Comparison of ENCODE assay signal across 1 cellular context in the genomic region with DNA sequence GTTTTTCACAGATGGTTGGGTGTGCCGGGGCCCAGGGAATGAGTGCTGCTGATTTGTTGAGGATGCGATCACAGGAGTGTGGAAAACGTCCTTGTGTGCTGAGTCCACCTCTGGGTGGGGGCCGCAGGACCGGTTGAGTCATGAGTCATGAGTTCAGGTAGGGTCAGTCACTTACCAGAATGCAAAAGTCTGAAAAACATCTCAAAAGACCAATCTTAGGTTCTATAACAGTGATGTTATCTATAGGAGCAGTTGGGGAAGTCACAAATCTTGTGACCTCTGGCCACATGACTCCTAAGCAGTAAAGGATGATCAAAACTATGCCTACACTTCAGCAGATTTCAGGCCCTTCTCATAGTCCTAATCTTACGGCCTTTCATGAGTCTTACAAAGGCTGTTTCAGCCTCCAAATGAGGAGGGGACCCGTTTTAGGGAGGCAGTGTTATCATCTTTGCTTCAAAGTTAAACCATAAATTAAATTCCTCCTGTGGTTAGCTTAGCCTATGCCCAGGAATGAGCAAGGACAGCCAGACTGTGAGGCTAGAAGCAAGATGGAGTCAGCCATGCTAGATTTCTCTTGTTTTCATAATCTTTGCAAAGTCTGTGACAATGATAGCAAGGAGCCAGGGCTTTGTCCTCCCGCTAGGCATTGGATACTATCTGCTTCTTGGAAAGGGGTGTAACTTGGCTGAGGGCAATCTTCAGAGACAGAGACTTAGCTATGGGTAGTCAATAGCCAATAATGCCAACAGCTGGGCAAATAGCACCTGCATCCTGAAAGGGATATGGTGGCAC.
TF ChIP-seq lines count a peak whose summit lies in the region.

No MANE protein-coding gene starts in this region.

TF ChIP-seq in K562, 482 proteins besides CTCF, POLR2A, EP300 and RAD21 (continued from another document):
- TF ChIP-seq, protein P1, sequence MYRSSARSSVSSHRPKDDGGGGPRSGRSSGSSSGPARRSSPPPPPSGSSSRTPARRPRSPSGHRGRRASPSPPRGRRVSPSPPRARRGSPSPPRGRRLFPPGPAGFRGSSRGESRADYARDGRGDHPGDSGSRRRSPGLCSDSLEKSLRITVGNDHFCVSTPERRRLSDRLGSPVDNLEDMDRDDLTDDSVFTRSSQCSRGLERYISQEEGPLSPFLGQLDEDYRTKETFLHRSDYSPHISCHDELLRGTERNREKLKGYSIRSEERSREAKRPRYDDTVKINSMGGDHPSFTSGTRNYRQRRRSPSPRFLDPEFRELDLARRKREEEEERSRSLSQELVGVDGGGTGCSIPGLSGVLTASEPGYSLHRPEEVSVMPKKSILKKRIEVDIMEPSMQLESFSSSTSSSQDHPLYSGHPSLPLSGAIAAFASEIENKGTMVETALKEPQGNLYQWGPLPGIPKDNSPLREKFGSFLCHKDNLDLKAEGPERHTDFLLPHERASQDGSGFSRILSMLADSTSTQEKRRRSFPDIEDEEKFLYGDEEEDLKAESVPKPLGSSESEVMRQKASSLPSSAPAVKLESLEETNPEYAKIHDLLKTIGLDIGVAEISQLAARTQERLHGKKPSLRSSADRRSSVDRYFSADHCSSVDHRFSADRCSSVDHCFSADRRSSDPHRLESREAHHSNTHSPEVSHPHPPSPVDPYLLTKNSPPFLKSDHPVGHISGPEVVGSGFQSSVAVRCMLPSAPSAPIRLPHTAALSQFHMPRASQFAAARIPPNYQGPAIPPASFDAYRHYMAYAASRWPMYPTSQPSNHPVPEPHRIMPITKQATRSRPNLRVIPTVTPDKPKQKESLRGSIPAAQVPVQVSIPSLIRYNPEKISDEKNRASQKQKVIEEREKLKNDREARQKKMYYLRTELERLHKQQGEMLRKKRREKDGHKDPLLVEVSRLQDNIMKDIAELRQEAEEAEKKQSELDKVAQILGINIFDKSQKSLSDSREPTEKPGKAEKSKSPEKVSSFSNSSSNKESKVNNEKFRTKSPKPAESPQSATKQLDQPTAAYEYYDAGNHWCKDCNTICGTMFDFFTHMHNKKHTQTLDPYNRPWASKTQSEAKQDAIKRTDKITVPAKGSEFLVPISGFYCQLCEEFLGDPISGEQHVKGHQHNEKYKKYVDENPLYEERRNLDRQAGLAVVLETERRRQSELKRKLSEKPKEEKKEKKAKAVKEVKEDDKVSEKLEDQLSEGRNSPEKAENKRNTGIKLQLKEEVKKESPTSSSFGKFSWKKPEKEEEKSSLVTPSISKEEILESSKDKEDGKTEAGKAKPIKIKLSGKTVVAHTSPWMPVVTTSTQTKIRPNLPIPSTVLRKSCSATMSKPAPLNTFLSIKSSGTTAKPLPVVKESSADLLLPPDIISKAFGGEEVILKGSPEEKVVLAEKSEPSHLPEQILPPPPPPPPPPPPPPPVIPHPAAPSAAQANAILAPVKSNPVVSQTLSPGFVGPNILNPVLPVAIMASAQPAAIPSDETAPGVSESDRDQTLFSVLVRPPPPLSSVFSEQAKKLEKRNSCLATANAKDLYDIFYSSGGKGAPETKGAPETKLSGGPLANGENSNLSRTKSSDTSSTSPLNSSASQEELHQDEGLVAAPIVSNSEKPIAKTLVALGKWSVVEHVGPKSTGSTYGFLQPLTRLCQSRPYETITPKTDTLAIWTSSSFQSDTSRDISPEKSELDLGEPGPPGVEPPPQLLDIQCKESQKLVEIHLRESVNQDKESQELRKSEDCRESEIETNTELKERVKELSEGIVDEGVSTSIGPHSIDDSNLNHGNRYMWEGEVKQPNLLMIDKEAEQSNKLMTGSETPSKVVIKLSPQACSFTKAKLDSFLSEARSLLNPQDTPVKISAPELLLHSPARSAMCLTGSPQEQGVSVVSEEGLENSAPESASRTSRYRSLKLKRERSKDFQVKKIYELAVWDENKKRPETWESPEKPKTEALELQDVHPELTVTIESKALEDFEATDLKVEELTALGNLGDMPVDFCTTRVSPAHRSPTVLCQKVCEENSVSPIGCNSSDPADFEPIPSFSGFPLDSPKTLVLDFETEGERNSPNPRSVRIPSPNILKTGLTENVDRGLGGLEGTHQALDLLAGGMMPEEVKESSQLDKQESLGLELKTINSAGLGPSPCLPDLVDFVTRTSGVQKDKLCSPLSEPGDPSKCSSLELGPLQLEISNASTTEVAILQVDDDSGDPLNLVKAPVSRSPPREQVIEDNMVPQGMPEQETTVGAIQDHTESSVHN (IDR thresholded peaks at IDR 0.05; ENCODE audit: borderline replicate concordance in 1 of 2, low read depth in 1 of 2), result no peak
- TF ChIP-seq KLF1 (tag; IDR thresholded peaks at IDR 0.05), result no peak; the same call in 1 of the 2 replicates
- TF ChIP-seq, protein P2, sequence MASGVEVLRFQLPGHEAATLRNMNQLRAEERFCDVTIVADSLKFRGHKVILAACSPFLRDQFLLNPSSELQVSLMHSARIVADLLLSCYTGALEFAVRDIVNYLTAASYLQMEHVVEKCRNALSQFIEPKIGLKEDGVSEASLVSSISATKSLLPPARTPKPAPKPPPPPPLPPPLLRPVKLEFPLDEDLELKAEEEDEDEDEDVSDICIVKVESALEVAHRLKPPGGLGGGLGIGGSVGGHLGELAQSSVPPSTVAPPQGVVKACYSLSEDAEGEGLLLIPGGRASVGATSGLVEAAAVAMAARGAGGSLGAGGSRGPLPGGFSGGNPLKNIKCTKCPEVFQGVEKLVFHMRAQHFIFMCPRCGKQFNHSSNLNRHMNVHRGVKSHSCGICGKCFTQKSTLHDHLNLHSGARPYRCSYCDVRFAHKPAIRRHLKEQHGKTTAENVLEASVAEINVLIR (CRISPR knock-in tag; IDR thresholded peaks at IDR 0.05), result no peak
- TF ChIP-seq MTA1 (IDR thresholded peaks at IDR 0.05; ENCODE audit: borderline replicate concordance), result no peak
- TF ChIP-seq PRPF4 (IDR thresholded peaks at IDR 0.05; ENCODE audit: insufficient read depth, low read depth, low read length, poor library complexity, severe bottlenecking), result no peak
- no peak for TF ChIP-seq ETV6 (IDR thresholded peaks at IDR 0.05; ENCODE audit: borderline replicate concordance in 1 of 2, low read depth in 2 of 2, low read length in 1 of 2)
- TF ChIP-seq ETV6 (CRISPR knock-in tag; IDR thresholded peaks at IDR 0.05; ENCODE audit: borderline replicate concordance), result no peak
- no peak for TF ChIP-seq XRCC5 (IDR thresholded peaks at IDR 0.05; ENCODE audit: low read depth, low read length)
- TF ChIP-seq MCM3 (IDR thresholded peaks at IDR 0.05), result no peak
- no peak for TF ChIP-seq MXI1 (IDR thresholded peaks at IDR 0.05; ENCODE audit: low read depth, low read length)
- peak; percentile 84 for TF ChIP-seq FOSL1 (tag; conservative IDR thresholded peaks at IDR 0.05)
- peak; percentile 95 for TF ChIP-seq ZNF41 (CRISPR knock-in tag; conservative IDR thresholded peaks at IDR 0.05)
- TF ChIP-seq PYGO2 (tag; IDR thresholded peaks at IDR 0.05), result peak; percentile 90
